ENCODE assay signal across 8 cellular contexts in genomic region chr6:99520855-99521556, GRCh38. TPM values are rescaled to one million over a fixed set of nuclear protein-coding genes. Genes with fewer than 3 reads are reported as not detected.
DNase-seq lines count a peak whose midpoint lies in the region; ATAC-seq, FAIRE-seq and TF ChIP-seq lines count a peak whose summit lies in the region.

No MANE protein-coding gene starts in this region.

- H3K27ac Mint-ChIP-seq in central memory CD8-positive, alpha-beta T cell (ENCODE audit: low read depth), result peak overlapping the region; percentile 90

- peak overlapping the region; percentile 98 for H3K4me3 Mint-ChIP-seq in central memory CD8-positive, alpha-beta T cell

- peak; percentile 90 for ATAC-seq in GM19043 (IDR thresholded peaks at IDR 0.05; ENCODE audit: low read depth, unreplicated experiment)
- ATAC-seq in HG03342 (IDR thresholded peaks at IDR 0.05; ENCODE audit: unreplicated experiment), result peak; percentile 93
- peak; percentile 85 to 88 for ATAC-seq in activated CD4-positive, CD25-positive, alpha-beta regulatory T cell treated with anti-CD3 and anti-CD28 coated beads, Interleukin-2, amount 50 U/mL, for 24 hours
- ATAC-seq in central memory CD8-positive, alpha-beta T cell (replicated peaks; ENCODE audit: extremely low read depth, poor library complexity, severe bottlenecking), result peak; percentile 95

- H3K4me2 ChIP-seq in keratinocyte (ENCODE audit: control insufficient read depth, extremely low read depth, insufficient read depth, low read depth, low read length), result peak overlapping the region; percentile 74

- H2AFZ ChIP-seq in keratinocyte (ENCODE audit: control insufficient read depth, low read length), result peak overlapping the region; percentile 94

- peak; percentile 12 for DNase-seq in BJ (ENCODE audit: low read depth)
- peak; percentile 74 for DNase-seq in NCI-H345 treated with DMSO at 0.1 percent for 48 hours (lab: John Stamatoyannopoulos, UW; ENCODE audit: unreplicated experiment)
- peak; percentile 46 to 47 for DNase-seq in central memory CD8-positive, alpha-beta T cell (ENCODE audit: low spot score in 2 of 2)
- DNase-seq in keratinocyte (ENCODE audit: low read depth, low spot score), result no peak
- DNase-seq in stimulated activated CD4-positive, alpha-beta T cell treated with anti-CD3 and anti-CD28 coated beads, Interleukin-15, amount 100 ng/mL, for 1 hour (ENCODE audit: low read depth in 1 of 2, low spot score in 1 of 2), result peak; percentile 33 to 39

- no peaks in the 10 kb centered on the region for H3K9me3 ChIP-seq in keratinocyte (ENCODE audit: control insufficient read depth, low read depth, low read length)

- H3K27me3 ChIP-seq in BJ (ENCODE audit: control insufficient read depth, insufficient read depth, low read length) (no peaks in the 10 kb centered on the region), keratinocyte (ENCODE audit: control insufficient read depth, extremely low read depth, insufficient read depth, low read length) (no peaks in the 10 kb centered on the region)

- peak overlapping the region; percentile 59 for H3K4me3 ChIP-seq in BJ (ENCODE audit: low read depth, low read length)
- peak overlapping the region; percentile 80 to 95 (median 94) for H3K4me3 ChIP-seq in keratinocyte (ENCODE audit: control insufficient read depth in 2 of 3, extremely low read depth in 1 of 3, insufficient read depth in 2 of 3, low read depth in 1 of 3, low read length in 3 of 3)

- POLR2A ChIA-PET in BJ (lab: Charles Lee), result interaction anchor here (0.6 kb wide), 1 partner anchor 41 kb away, joined by 3 read pairs; no protein-coding TSS in a partner anchor

- no peak for FAIRE-seq in keratinocyte (lab: Jason Lieb, UNC)

- peak overlapping the region; percentile 90 for H3K9ac ChIP-seq in keratinocyte (ENCODE audit: control insufficient read depth, extremely low read depth, insufficient read depth, low read length)

- peaks cover 25% of the 10 kb centered on the region for H3K4me1 Mint-ChIP-seq in central memory CD8-positive, alpha-beta T cell

- H4K20me1 ChIP-seq in keratinocyte (ENCODE audit: control insufficient read depth, extremely low read depth, insufficient read depth, low read length), result no peaks in the 10 kb centered on the region

- H3K79me2 ChIP-seq in keratinocyte (ENCODE audit: control insufficient read depth, insufficient read depth, low read length), result peaks cover 19% of the 10 kb centered on the region

- H3K27ac ChIP-seq in keratinocyte (ENCODE audit: control insufficient read depth, insufficient read depth, low read length), result peak overlapping the region; percentile 86

- TF ChIP-seq CTCF in BJ (IDR thresholded peaks at IDR 0.05; ENCODE audit: insufficient read depth, low read depth, low read length) (peak; percentile 94), keratinocyte (optimal IDR thresholded peaks at IDR 0.05 in 1 of 3, IDR thresholded peaks at IDR 0.05 in 1 of 3, conservative IDR thresholded peaks at IDR 0.05 in 1 of 3; ENCODE audit: extremely low read depth in 1 of 3, insufficient read depth in 2 of 3, low read length in 3 of 3) (peak; percentile 73 to 82 (median 78))

- H3K27me3 Mint-ChIP-seq in central memory CD8-positive, alpha-beta T cell, result no peaks in the 10 kb centered on the region

- H3K36me3 ChIP-seq in BJ (ENCODE audit: control insufficient read depth, insufficient read depth, low read length) (no peaks in the 10 kb centered on the region), keratinocyte (ENCODE audit: control insufficient read depth in 2 of 2, extremely low read depth in 1 of 2, insufficient read depth in 2 of 2, low read length in 2 of 2) (peaks cover 0 to 5% of the 10 kb centered on the region in 2 experiments)

- no peaks in the 10 kb centered on the region for H3K9me1 ChIP-seq in keratinocyte (ENCODE audit: control insufficient read depth, extremely low read depth, insufficient read depth, low read length)

- dilution Hi-C loops in keratinocyte (cut with MboI; ENCODE audit: extremely low pct_ligation_motif_present, low sequenced_read_pairs), result no loop called here

- no peaks in the 10 kb centered on the region for H3K9me3 Mint-ChIP-seq in central memory CD8-positive, alpha-beta T cell

- CTCF ChIA-PET in BJ (lab: Yijun Ruan, JAX), result interaction anchor here (0.6 to 1.5 kb wide), 6 partner anchors 10 to 297 kb away, joined by 3 to 5 read pairs (median 3); no protein-coding TSS in a partner anchor

- peaks cover 7% of the 10 kb centered on the region for H3K36me3 Mint-ChIP-seq in central memory CD8-positive, alpha-beta T cell (ENCODE audit: insufficient read depth)

- peaks cover 2% of the 10 kb centered on the region for H3K4me1 ChIP-seq in keratinocyte (ENCODE audit: control insufficient read depth, extremely low read depth, insufficient read depth, low read length)

RNA-seq across cellular contexts. Expression of gene USP45, which starts 5.8 kb away (rescaled TPM):
- polyA plus RNA-seq in BJ (2011; rRNA removed) (5.1 and 9.0 TPM in 2 replicates), keratinocyte (9.0 to 11.3 TPM (median 10.0 TPM) in 3 replicates)
- polyA minus RNA-seq in BJ (2011; rRNA and poly(A)+ RNA removed), result 7.4 and 8.8 TPM in 2 replicates
- polyA plus RNA-seq in keratinocyte (2011; ENCODE audit: low read depth), result 2.8 TPM
- polyA plus RNA-seq in keratinocyte (2011; cell fraction: cytosol; rRNA removed), result 4.8 and 9.6 TPM in 2 replicates
- polyA plus RNA-seq in keratinocyte (2011; cell fraction: nucleus; rRNA removed), result 26.4 and 33.5 TPM in 2 replicates
- polyA plus RNA-seq in keratinocyte (2012; ENCODE audit: low replicate concordance), result 4.1 and 6.8 TPM in 2 replicates
- 1.3 to 17.7 TPM (median 16.7 TPM) in 3 replicates for polyA minus RNA-seq in keratinocyte
- 11.9 TPM for polyA minus RNA-seq in keratinocyte (2011; cell fraction: cytosol; rRNA and poly(A)+ RNA removed)
- polyA minus RNA-seq in keratinocyte (2011; cell fraction: nucleus; rRNA and poly(A)+ RNA removed), result 9.8 and 27.0 TPM in 2 replicates

RNA-seq across cellular contexts. Expression of gene CCNC, which starts 47.5 kb away (rescaled TPM):
- polyA plus RNA-seq in BJ (2011; rRNA removed) (32.3 and 44.8 TPM in 2 replicates), keratinocyte (52.8 to 103 TPM (median 61.7 TPM) in 3 replicates)
- polyA minus RNA-seq in BJ (2011; rRNA and poly(A)+ RNA removed), result 15.8 and 23.6 TPM in 2 replicates
- 41.2 TPM for polyA plus RNA-seq in keratinocyte (2011; ENCODE audit: low read depth)
- 46.0 and 90.5 TPM in 2 replicates for polyA plus RNA-seq in keratinocyte (2011; cell fraction: cytosol; rRNA removed)
- 37.3 and 45.0 TPM in 2 replicates for polyA plus RNA-seq in keratinocyte (2011; cell fraction: nucleus; rRNA removed)
- polyA plus RNA-seq in keratinocyte (2012; ENCODE audit: low replicate concordance), result 35.7 and 57.6 TPM in 2 replicates
- polyA minus RNA-seq in keratinocyte, result 20.1 to 92.6 TPM (median 48.8 TPM) in 3 replicates
- polyA minus RNA-seq in keratinocyte (2011; cell fraction: cytosol; rRNA and poly(A)+ RNA removed), result 48.5 TPM
- 17.1 and 29.6 TPM in 2 replicates for polyA minus RNA-seq in keratinocyte (2011; cell fraction: nucleus; rRNA and poly(A)+ RNA removed)
